Comparison of ENCODE assay signal across 24 cellular contexts in genomic region chr5:166349036-166349435, GRCh38.
DNase-seq lines count a peak whose midpoint lies in the region; ATAC-seq lines count a peak whose summit lies in the region.
"Had no signal": no experiment of that assay in that cellular context is flagged by ENCODE, and none has a peak within 500 bp of the region (broad histone marks: within the 10 kb centered on the region; RNA-seq: fewer than 3 reads in every experiment).

No MANE protein-coding gene starts in this region.

- WGBS in mesodermal cell (ENCODE audit: insufficient coverage in 2 of 2), 2 experiments: 89% methylated on average over 1 of the region's 1 CpG; no CpG with 5 or more reads in 1 of the 2 experiments

- DNase-seq in HAP-1 (ENCODE audit: low spot score in 2 of 2): peak; percentile 86 to 95
- DNase-seq in epidermal melanocyte (ENCODE audit: insufficient read length, low spot score): peak; percentile 61
- DNase-seq in skeletal muscle cell (ENCODE audit: low read depth): peak; percentile 19
- DNase-seq in activated CD8-positive, alpha-beta memory T cell treated with anti-CD3 and anti-CD28 coated beads, Interleukin-2, amount 10 ng/mL, durations not matched to agents 7 days and 5 days: no peak
- DNase-seq in putamen (ENCODE audit: low spot score): no peak
- DNase-seq: Caco-2; CD4-positive, CD25-positive, alpha-beta regulatory T cell; DMS79; EL; GF-D8; Karpas-422; NCI-H1092 treated with DMSO at 0.1 percent for 48 hours; NCI-H1436; NCI-H187 treated with DMSO at 0.1 percent for 48 hours; NCI-H446; NCI-H524 treated with DMSO at 0.1 percent for 48 hours; NCI-H82; Peyer's patch; SHP77 treated with DMSO at 0.1 percent for 48 hours had no signal

- no peaks in the 10 kb centered on the region for H3K27me3 Mint-ChIP-seq in activated CD8-positive, alpha-beta memory T cell treated with anti-CD3 and anti-CD28 coated beads, Interleukin-2, amount 10 ng/mL, durations not matched to agents 7 days and 5 days
- H3K27me3 Mint-ChIP-seq: CD4-positive, CD25-positive, alpha-beta regulatory T cell had no signal

- in situ Hi-C loops in HAP-1 (cut with MboI; ENCODE audit: low sequenced_read_pairs): no loop called here

- CTCF ChIA-PET in activated CD8-positive, alpha-beta memory T cell treated with anti-CD3 and anti-CD28 coated beads, Interleukin-2, amount 10 ng/mL, durations not matched to agents 7 days and 5 days (lab: Charles Lee): no interaction called here

- H3K27ac ChIP-seq in mesodermal cell (ENCODE audit: low read depth, low read length, severe bottlenecking): peak overlapping the region; percentile 10
- H3K27ac ChIP-seq: BLaER1, Peyer's patch, SK-N-MC had no signal

- no peaks in the 10 kb centered on the region for H3K36me3 ChIP-seq in HAP-1 (replicated peaks)
- no peaks in the 10 kb centered on the region for H3K36me3 ChIP-seq in mesodermal cell (ENCODE audit: control insufficient read depth, insufficient read depth, low read length)
- H3K36me3 ChIP-seq: BLaER1, Peyer's patch had no signal

- no peak overlapping the region for H3K4me3 Mint-ChIP-seq in activated CD8-positive, alpha-beta memory T cell treated with anti-CD3 and anti-CD28 coated beads, Interleukin-2, amount 10 ng/mL, durations not matched to agents 7 days and 5 days
- H3K4me3 Mint-ChIP-seq: CD4-positive, CD25-positive, alpha-beta regulatory T cell had no signal

- H3K4me1 Mint-ChIP-seq in activated CD8-positive, alpha-beta memory T cell treated with anti-CD3 and anti-CD28 coated beads, Interleukin-2, amount 10 ng/mL, durations not matched to agents 7 days and 5 days: no peaks in the 10 kb centered on the region
- H3K4me1 Mint-ChIP-seq: CD4-positive, CD25-positive, alpha-beta regulatory T cell had no signal

- H3K9me3 ChIP-seq in HAP-1 (no peaks in the 10 kb centered on the region), mesodermal cell (ENCODE audit: control insufficient read depth, low read length) (no peaks in the 10 kb centered on the region)
- H3K9me3 ChIP-seq: BLaER1, Caco-2, Peyer's patch had no signal

- no peak for ATAC-seq in activated CD8-positive, alpha-beta memory T cell treated with anti-CD3 and anti-CD28 coated beads, Interleukin-2, amount 10 ng/mL, durations not matched to agents 7 days and 5 days
- no peak for ATAC-seq in HG03039 (IDR thresholded peaks at IDR 0.05; ENCODE audit: unreplicated experiment)
- ATAC-seq: HepG2 had no signal

- H3K27me3 ChIP-seq in HAP-1 (ENCODE audit: low read depth): no peaks in the 10 kb centered on the region
- H3K27me3 ChIP-seq: BLaER1, Peyer's patch had no signal

- H3K4me3 ChIP-seq in HAP-1 (no peak overlapping the region), mesodermal cell (ENCODE audit: extremely low read depth, insufficient read depth, low read length, poor library complexity, severe bottlenecking) (no peak overlapping the region), skeletal muscle cell (ENCODE audit: low read depth, low read length) (no peak overlapping the region)
- H3K4me3 ChIP-seq: BLaER1, Peyer's patch, SK-N-MC had no signal

- H3K4me1 ChIP-seq in HAP-1 (peaks cover 40% of the 10 kb centered on the region), mesodermal cell (ENCODE audit: control insufficient read depth, insufficient read depth, low read length, poor library complexity, severe bottlenecking) (peaks cover 15% of the 10 kb centered on the region)
- H3K4me1 ChIP-seq: BLaER1, Caco-2, Peyer's patch had no signal

- no peak overlapping the region for H3K27ac Mint-ChIP-seq in activated CD8-positive, alpha-beta memory T cell treated with anti-CD3 and anti-CD28 coated beads, Interleukin-2, amount 10 ng/mL, durations not matched to agents 7 days and 5 days
- H3K27ac Mint-ChIP-seq: CD4-positive, CD25-positive, alpha-beta regulatory T cell had no signal

- H3K36me3 Mint-ChIP-seq in activated CD8-positive, alpha-beta memory T cell treated with anti-CD3 and anti-CD28 coated beads, Interleukin-2, amount 10 ng/mL, durations not matched to agents 7 days and 5 days: no peaks in the 10 kb centered on the region
- H3K36me3 Mint-ChIP-seq: CD4-positive, CD25-positive, alpha-beta regulatory T cell had no signal

- H3K9me3 Mint-ChIP-seq in activated CD8-positive, alpha-beta memory T cell treated with anti-CD3 and anti-CD28 coated beads, Interleukin-2, amount 10 ng/mL, durations not matched to agents 7 days and 5 days (ENCODE audit: low read depth): peaks cover 11% of the 10 kb centered on the region

Comparison
In these comparisons a context has a peak if more than half of its experiments do, and no peak if none do; other contexts are left out.
1. DNase-seq: peak in HAP-1 (2 of 2), epidermal melanocyte (single experiment) and skeletal muscle cell (single experiment); none in activated CD8-positive, alpha-beta memory T cell treated with anti-CD3 and anti-CD28 coated beads, Interleukin-2, amount 10 ng/mL, durations not matched to agents 7 days and 5 days (single experiment) and putamen (single experiment).